Comparison of ENCODE assay signal across 8 cellular contexts in genomic region chr11:122981388-122982264, GRCh38. TPM values are rescaled to one million over a fixed set of nuclear protein-coding genes. Genes with fewer than 3 reads are reported as not detected.
DNase-seq lines count a peak whose midpoint lies in the region; ATAC-seq and TF ChIP-seq lines count a peak whose summit lies in the region.

Gene BSX, minus strand, starts transcription at chr11:122981834. Its CDS starts 163 bp downstream, at chr11:122981671.

- no peaks in the 10 kb centered on the region for H3F3A ChIP-seq in PC-3 (ENCODE audit: low read length, unreplicated experiment)

- POLR2A ChIA-PET in PC-3 (lab: Charles Lee; ENCODE audit: unreplicated experiment), result interaction anchor here (0.5 kb wide), 1 partner anchor 99 kb away, joined by 3 read pairs; no protein-coding TSS in a partner anchor

- BruUV-seq in PC-3 (replicated peaks; lab: Mats Ljungman, UMichigan), result no TSS peak

- H3K9me2 ChIP-seq in PC-3 (replicated peaks; ENCODE audit: low read length), result no peaks in the 10 kb centered on the region

- H3K79me2 ChIP-seq in PC-3 (ENCODE audit: low read length), result no peaks in the 10 kb centered on the region

- H3K36me3 ChIP-seq in H7 (replicated peaks; ENCODE audit: control insufficient read depth, insufficient read depth, low read length) (no peaks in the 10 kb centered on the region), PC-3 (ENCODE audit: low read depth, low read length) (no peaks in the 10 kb centered on the region)

- H3K4me2 ChIP-seq in PC-3 (ENCODE audit: low read length), result no peak within 1 kb of the TSS

- no peaks in the 10 kb centered on the region for H3K4me1 ChIP-seq in PC-3 (ENCODE audit: insufficient read depth, low read length)

- TF ChIP-seq CTCF in PC-3 (conservative IDR thresholded peaks at IDR 0.05; ENCODE audit: low read depth, low read length), result no peak

- H3K27me3 ChIP-seq in H7 (ENCODE audit: control insufficient read depth, insufficient read depth, low read length) (peaks cover 98% of the 10 kb centered on the region), PC-3 (ENCODE audit: low read length) (peaks cover 97% of the 10 kb centered on the region)

- no peaks in the 10 kb centered on the region for H3K9me3 ChIP-seq in PC-3 (ENCODE audit: low read length)

- intact Hi-C loops in PC-3 (cut with micrococcal nuclease), result no loop called here

- H4K20me1 ChIP-seq in PC-3 (ENCODE audit: low read length), result no peaks in the 10 kb centered on the region

- CTCF ChIA-PET in PC-3 (lab: Charles Lee), result no interaction called here

- H3K27ac ChIP-seq in PC-3 (ENCODE audit: low read length), result no peak within 1 kb of the TSS

- ATAC-seq in PC-3 (peak; percentile 51), GM21786 (IDR thresholded peaks at IDR 0.05; ENCODE audit: unreplicated experiment) (no peak)

- H3K4me3 ChIP-seq in H7 (ENCODE audit: insufficient read depth, low read depth, low read length) (no peak within 1 kb of the TSS), PC-3 (ENCODE audit: low read length) (no peak within 1 kb of the TSS)

- H2AFZ ChIP-seq in PC-3 (ENCODE audit: low read length), result no peak within 1 kb of the TSS

- DNase-seq in H7 (peak; percentile 95), PC-3 (peak; percentile 55), hepatic stellate cell (ENCODE audit: low spot score) (peak; percentile 35), NCI-H1092 treated with DMSO at 0.1 percent for 48 hours (lab: John Stamatoyannopoulos, UW) (no peak), cerebellum (ENCODE audit: low spot score) (no peak)
- peak; percentile 77 for DNase-seq in activated effector memory CD4-positive, alpha-beta T cell treated with anti-CD3 and anti-CD28 coated beads, Interleukin-2, amount 50 U/mL, for 16 hours
- peak; percentile 21 to 54 (median 54) for DNase-seq in stimulated activated CD4-positive, alpha-beta T cell treated with anti-CD3 and anti-CD28 coated beads, Interleukin-12 subunit alpha, Interleukin-12 subunit beta, amount 100 ng/mL, for 48 hours (ENCODE audit: low read depth in 2 of 3, low spot score in 1 of 3)

- H3K9ac ChIP-seq in PC-3 (ENCODE audit: low read length), result no peak within 1 kb of the TSS

RNA-seq across cellular contexts. Expression of gene BSX, which starts in this region (rescaled TPM):
- not detected in 2 replicates for total RNA-seq in H7 (2014; rRNA removed; shearing (Covaris generic))
- total RNA-seq in PC-3 (2014; rRNA removed) (not detected in 2 replicates), cerebellum (not detected)

Comparison
In these comparisons a context has a peak if more than half of its experiments do, and no peak if none do; other contexts are left out.
1. Peak in DNase-seq in H7; RNA of the gene not detected or under 1 TPM.
2. Peak in DNase-seq and ATAC-seq in PC-3; RNA of the gene not detected or under 1 TPM.
3. DNase-seq: peak in activated effector memory CD4-positive, alpha-beta T cell treated with anti-CD3 and anti-CD28 coated beads, Interleukin-2, amount 50 U/mL, for 16 hours (single experiment), hepatic stellate cell (single experiment) and stimulated activated CD4-positive, alpha-beta T cell treated with anti-CD3 and anti-CD28 coated beads, Interleukin-12 subunit alpha, Interleukin-12 subunit beta, amount 100 ng/mL, for 48 hours (3 of 3); none in NCI-H1092 treated with DMSO at 0.1 percent for 48 hours (single experiment) and cerebellum (single experiment).